In the genomic region with DNA sequence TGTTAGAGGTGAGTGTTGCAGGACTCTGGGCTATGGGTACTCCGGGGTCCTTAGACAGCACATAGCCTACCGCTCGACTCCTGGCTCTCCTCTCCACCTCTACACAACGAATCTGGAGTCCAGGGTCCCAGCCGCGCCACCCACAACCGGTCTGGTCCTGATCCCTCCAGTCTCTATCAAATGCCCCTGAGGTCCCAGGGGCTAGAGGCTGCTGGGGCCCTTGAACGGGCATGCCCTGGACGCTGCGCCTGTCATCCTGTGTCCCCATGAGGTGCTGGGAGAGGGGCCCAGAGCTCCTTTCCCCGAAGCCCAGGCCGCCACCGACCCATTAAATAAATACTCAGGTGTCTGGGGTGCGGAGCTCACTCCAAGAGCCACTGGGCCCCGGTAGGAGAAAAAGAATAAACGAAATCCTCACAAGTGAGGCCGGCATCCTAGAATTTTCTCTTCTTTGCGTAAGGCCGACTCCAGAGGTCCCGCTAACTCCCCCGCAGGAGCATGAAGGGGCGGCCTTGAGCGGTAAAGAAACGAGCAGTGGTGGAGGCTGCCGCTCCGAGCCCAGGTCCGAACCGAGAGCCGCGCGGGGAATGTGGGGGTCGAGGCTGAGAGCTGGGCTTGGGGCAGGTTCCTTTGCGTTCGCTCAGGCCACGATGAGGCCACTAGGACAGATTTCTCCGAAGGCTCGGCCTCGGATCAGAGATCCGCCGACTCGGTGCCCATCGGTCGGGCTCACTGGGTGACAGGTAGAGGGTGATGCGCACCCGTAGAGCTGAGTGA, we compare ENCODE assay signal across 9 cellular contexts.
A peak's percentile ranks its signal among the peaks of the same experiment; 100 is the strongest.
DNase-seq lines count a peak whose midpoint lies in the region; ATAC-seq and TF ChIP-seq lines count a peak whose summit lies in the region.
"Had no signal": no experiment of that assay in that cellular context is flagged by ENCODE, and none has a peak within 500 bp of the region (broad histone marks: within the 10 kb centered on the region; RNA-seq: fewer than 3 reads in every experiment).

No MANE protein-coding gene starts in this region.

- H3K27me3 ChIP-seq in iPS-18a (ENCODE audit: control insufficient read depth, insufficient read depth, low read length) (peaks cover 92% of the 10 kb centered on the region), stomach (peaks cover 34 to 87% (median 63%) of the 10 kb centered on the region in 3 donors), psoas muscle (ENCODE audit: insufficient read depth in 3 of 3, low read length in 2 of 3) (peaks cover 0 to 62% (median 53%) of the 10 kb centered on the region in 3 donors)

- H3K9me3 ChIP-seq in iPS-18a (ENCODE audit: control insufficient read depth, low read depth, low read length) (no peaks in the 10 kb centered on the region), stomach (no peaks in the 10 kb centered on the region), psoas muscle (no peaks in the 10 kb centered on the region)

- H3K4me3 Mint-ChIP-seq in activated naive CD8-positive, alpha-beta T cell treated with anti-CD3 and anti-CD28 coated beads, Interleukin-2, amount 10 ng/mL, durations not matched to agents 7 days and 5 days = peak overlapping the region; percentile 42
- H3K4me3 Mint-ChIP-seq in activated naive CD8-positive, alpha-beta T cell treated with anti-CD3 and anti-CD28 coated beads for 36 hours = no peak overlapping the region
- peak overlapping the region; percentile 50 for H3K4me3 Mint-ChIP-seq in activated B cell treated with CpG ODN at 0.5 μM for 24 hours

- no peaks in the 10 kb centered on the region for H3K36me3 ChIP-seq in iPS-18a (ENCODE audit: control insufficient read depth, low read depth, low read length)
- H3K36me3 ChIP-seq in stomach = no peaks in the 10 kb centered on the region
- H3K36me3 ChIP-seq in psoas muscle (ENCODE audit: insufficient read depth in 1 of 2, low read depth in 1 of 2) = no peaks in the 10 kb centered on the region

- no peak for TF ChIP-seq POLR2A in stomach (IDR thresholded peaks at IDR 0.05)

- H3K4me1 ChIP-seq in iPS-18a (ENCODE audit: control insufficient read depth, low read depth, low read length) (peaks cover 38% of the 10 kb centered on the region), stomach (peaks cover 50 to 51% (median 50%) of the 10 kb centered on the region in 4 donors), psoas muscle (peaks cover 12% of the 10 kb centered on the region)

- H3K4me1 Mint-ChIP-seq in activated naive CD8-positive, alpha-beta T cell treated with anti-CD3 and anti-CD28 coated beads, Interleukin-2, amount 10 ng/mL, durations not matched to agents 7 days and 5 days = peaks cover 22% of the 10 kb centered on the region
- H3K4me1 Mint-ChIP-seq in activated naive CD8-positive, alpha-beta T cell treated with anti-CD3 and anti-CD28 coated beads for 36 hours = peaks cover 18% of the 10 kb centered on the region
- H3K4me1 Mint-ChIP-seq in activated B cell treated with CpG ODN at 0.5 μM for 24 hours = peaks cover 23% of the 10 kb centered on the region

- H3K36me3 Mint-ChIP-seq in activated naive CD8-positive, alpha-beta T cell treated with anti-CD3 and anti-CD28 coated beads, Interleukin-2, amount 10 ng/mL, durations not matched to agents 7 days and 5 days = no peaks in the 10 kb centered on the region
- no peaks in the 10 kb centered on the region for H3K36me3 Mint-ChIP-seq in activated naive CD8-positive, alpha-beta T cell treated with anti-CD3 and anti-CD28 coated beads for 36 hours
- H3K36me3 Mint-ChIP-seq in activated B cell treated with CpG ODN at 0.5 μM for 24 hours (ENCODE audit: low read depth) = no peaks in the 10 kb centered on the region

- TF ChIP-seq EP300 in stomach (IDR thresholded peaks at IDR 0.05) = no peak

- H3K9me3 Mint-ChIP-seq in activated naive CD8-positive, alpha-beta T cell treated with anti-CD3 and anti-CD28 coated beads, Interleukin-2, amount 10 ng/mL, durations not matched to agents 7 days and 5 days = no peaks in the 10 kb centered on the region
- no peaks in the 10 kb centered on the region for H3K9me3 Mint-ChIP-seq in activated naive CD8-positive, alpha-beta T cell treated with anti-CD3 and anti-CD28 coated beads for 36 hours
- H3K9me3 Mint-ChIP-seq in activated B cell treated with CpG ODN at 0.5 μM for 24 hours = no peaks in the 10 kb centered on the region

- TF ChIP-seq CTCF in activated B cell treated with CpG ODN at 0.5 μM for 24 hours (IDR thresholded peaks at IDR 0.05) (no peak), stomach (IDR thresholded peaks at IDR 0.05) (no peak), psoas muscle (IDR thresholded peaks at IDR 0.05) (no peak)

- H3K9ac ChIP-seq in iPS-18a (ENCODE audit: low read length) = peak overlapping the region; percentile 2

- 32 to 52% (median 52%) methylated on average over 45 of the region's 45 CpGs for WGBS in stomach, 5 donors
- 51 to 67% (median 62%) methylated on average over 45 of the region's 45 CpGs for WGBS in psoas muscle, 3 donors

- H3K27ac ChIP-seq in iPS-18a (ENCODE audit: low read length) (no peak overlapping the region), stomach (no peak overlapping the region), psoas muscle (no peak overlapping the region)

- POLR2A ChIA-PET in activated naive CD8-positive, alpha-beta T cell treated with anti-CD3 and anti-CD28 coated beads, Interleukin-2, amount 10 ng/mL, durations not matched to agents 7 days and 5 days (lab: Charles Lee) = no interaction called here
- POLR2A ChIA-PET in activated B cell treated with CpG ODN at 0.5 μM for 24 hours (lab: Charles Lee) = no interaction called here

- intact Hi-C loops in activated B cell treated with CpG ODN at 0.5 μM for 24 hours (cut with micrococcal nuclease) = loop anchor here (5.0 kb wide), 1 partner anchor 166 kb away; a partner anchor contains a TSS
- intact Hi-C loops in stomach (cut with DNase I; ENCODE audit: low total_unique reads) = no loop called here
- intact Hi-C loops in psoas muscle (cut with DNase I) = no loop called here

- H3K27me3 Mint-ChIP-seq in activated naive CD8-positive, alpha-beta T cell treated with anti-CD3 and anti-CD28 coated beads, Interleukin-2, amount 10 ng/mL, durations not matched to agents 7 days and 5 days = peaks cover 52% of the 10 kb centered on the region
- H3K27me3 Mint-ChIP-seq in activated naive CD8-positive, alpha-beta T cell treated with anti-CD3 and anti-CD28 coated beads for 36 hours = peaks cover 51% of the 10 kb centered on the region
- peaks cover 29% of the 10 kb centered on the region for H3K27me3 Mint-ChIP-seq in activated B cell treated with CpG ODN at 0.5 μM for 24 hours

- H3K4me3 ChIP-seq in iPS-18a (ENCODE audit: low read length) = peak overlapping the region; percentile 65
- peak overlapping the region; percentile 52 to 83 (median 56) for H3K4me3 ChIP-seq in stomach
- no peak overlapping the region for H3K4me3 ChIP-seq in psoas muscle

- ATAC-seq in activated naive CD8-positive, alpha-beta T cell treated with anti-CD3 and anti-CD28 coated beads, Interleukin-2, amount 10 ng/mL, durations not matched to agents 7 days and 5 days (ENCODE audit: low read depth) = no peak
- ATAC-seq in activated B cell treated with CpG ODN at 0.5 μM for 24 hours (ENCODE audit: low read depth) (no peak), psoas muscle (no peak)

- CTCF ChIA-PET in activated B cell treated with CpG ODN at 0.5 μM for 24 hours (lab: Charles Lee) = no interaction called here

- no peak overlapping the region for H3K27ac Mint-ChIP-seq in activated naive CD8-positive, alpha-beta T cell treated with anti-CD3 and anti-CD28 coated beads, Interleukin-2, amount 10 ng/mL, durations not matched to agents 7 days and 5 days
- no peak overlapping the region for H3K27ac Mint-ChIP-seq in activated naive CD8-positive, alpha-beta T cell treated with anti-CD3 and anti-CD28 coated beads for 36 hours
- no peak overlapping the region for H3K27ac Mint-ChIP-seq in activated B cell treated with CpG ODN at 0.5 μM for 24 hours

- DNase-seq in activated naive CD8-positive, alpha-beta T cell treated with anti-CD3 and anti-CD28 coated beads, Interleukin-2, amount 10 ng/mL, durations not matched to agents 7 days and 5 days = no peak
- no peak for DNase-seq in activated naive CD8-positive, alpha-beta T cell treated with anti-CD3 and anti-CD28 coated beads for 36 hours
- no peak for DNase-seq in activated B cell treated with CpG ODN at 0.5 μM for 24 hours
- no peak for DNase-seq in stomach
- DNase-seq in psoas muscle = no peak
- DNase-seq in NK-92 treated with Interleukin-12 subunit alpha and Interleukin-12 subunit beta, amount 100 ng/mL, for 24 hours (lab: John Stamatoyannopoulos, UW) = no peak
- DNase-seq in OCI-M1 (lab: John Stamatoyannopoulos, UW) = no peak
- DNase-seq: SHP77 had no signal
